Comparison of ENCODE assay signal across 10 cellular contexts in the genomic region with DNA sequence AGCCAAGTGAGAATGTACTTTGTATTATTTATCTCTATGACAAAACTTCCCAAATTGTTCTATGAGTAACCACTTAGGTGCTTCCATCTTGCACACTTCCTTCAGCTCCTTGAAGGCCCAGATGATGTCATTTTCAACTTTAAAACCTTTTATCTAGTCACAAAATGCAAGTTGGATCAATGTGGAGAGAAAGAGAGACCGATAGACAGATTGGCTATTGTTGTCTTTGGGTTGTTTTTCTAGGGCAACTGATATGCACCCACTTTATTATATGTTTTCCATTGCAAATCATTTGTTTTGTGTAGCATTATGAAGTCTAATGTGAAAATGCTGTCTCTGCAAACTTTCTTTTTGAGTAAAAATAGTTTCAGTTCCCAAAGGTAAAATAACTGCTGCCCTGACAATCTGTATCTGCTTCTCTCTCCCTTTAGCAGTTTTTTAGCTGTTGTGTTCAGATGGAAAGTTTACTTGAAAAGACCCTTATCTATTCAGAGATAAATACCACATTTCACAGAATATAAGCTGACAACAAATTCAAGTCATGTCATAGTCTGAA.
A peak's percentile ranks its signal among the peaks of the same experiment; 100 is the strongest.
DNase-seq lines count a peak whose midpoint lies in the region; ATAC-seq and TF ChIP-seq lines count a peak whose summit lies in the region.
"Had no signal": no experiment of that assay in that cellular context is flagged by ENCODE, and none has a peak within 500 bp of the region (broad histone marks: within the 10 kb centered on the region; RNA-seq: fewer than 3 reads in every experiment).

No MANE protein-coding gene starts in this region.

- H3K4me3 ChIP-seq in endodermal cell (ENCODE audit: low read length), result peak overlapping the region; percentile 58

- H3K27ac ChIP-seq in endodermal cell (ENCODE audit: low read depth, low read length), result no peak overlapping the region
- no peak overlapping the region for H3K27ac ChIP-seq in foreskin keratinocyte

- H3K9ac ChIP-seq in endodermal cell (ENCODE audit: extremely low read depth, low read length, poor library complexity, severe bottlenecking), result no peak overlapping the region

- no peaks in the 10 kb centered on the region for H3K27me3 Mint-ChIP-seq in endodermal cell (ENCODE audit: insufficient read depth)

- no peaks in the 10 kb centered on the region for H3K36me3 ChIP-seq in endodermal cell (ENCODE audit: control insufficient read depth, insufficient read depth, low read length)

- ATAC-seq in GM21447 (IDR thresholded peaks at IDR 0.05; ENCODE audit: unreplicated experiment) (peak; percentile 88), HG03159 (IDR thresholded peaks at IDR 0.05; ENCODE audit: unreplicated experiment) (peak; percentile 88), foreskin keratinocyte (no peak)
- ATAC-seq: CD8-positive, alpha-beta T cell; Panc1 had no signal

- no peaks in the 10 kb centered on the region for H3K9me3 ChIP-seq in endodermal cell (ENCODE audit: control insufficient read depth, low read length)

- WGBS in endodermal cell (ENCODE audit: insufficient coverage in 1 of 2, insufficient read length in 1 of 2), 2 experiments, result 57% methylated on average over 1 of the region's 1 CpG; no CpG with 5 or more reads in 1 of the 2 experiments

- in situ Hi-C loops in GM13977 (cut with MboI; ENCODE audit: low pct_unique_long_range_greater_than_20kb, low sequenced_read_pairs, unreplicated experiment), result no loop called here

- no peak overlapping the region for H3K4me3 Mint-ChIP-seq in endodermal cell
- H3K4me3 Mint-ChIP-seq: CD8-positive, alpha-beta T cell had no signal

- peaks cover 50% of the 10 kb centered on the region for H3K4me1 Mint-ChIP-seq in endodermal cell

- H3K4me1 ChIP-seq in endodermal cell (ENCODE audit: control insufficient read depth, insufficient read depth, low read length), result peaks cover 7% of the 10 kb centered on the region
- peaks cover 29% of the 10 kb centered on the region for H3K4me1 ChIP-seq in foreskin keratinocyte

- no peak overlapping the region for H3K27ac Mint-ChIP-seq in endodermal cell
- H3K27ac Mint-ChIP-seq: CD8-positive, alpha-beta T cell had no signal

- no peaks in the 10 kb centered on the region for H3K36me3 Mint-ChIP-seq in endodermal cell (ENCODE audit: low read depth)
- H3K36me3 Mint-ChIP-seq: CD8-positive, alpha-beta T cell had no signal

- no peaks in the 10 kb centered on the region for H3K27me3 ChIP-seq in endodermal cell (ENCODE audit: control insufficient read depth, insufficient read depth, low read length, poor library complexity, severe bottlenecking)
- H3K27me3 ChIP-seq in foreskin keratinocyte, result no peaks in the 10 kb centered on the region

- TF ChIP-seq CTCF in GM13977 (IDR thresholded peaks at IDR 0.05; ENCODE audit: extremely low read depth, insufficient read depth, missing control alignments), result no peak
- TF ChIP-seq CTCF in endodermal cell (conservative IDR thresholded peaks at IDR 0.05), result no peak
- no peak for TF ChIP-seq CTCF in foreskin keratinocyte (conservative IDR thresholded peaks at IDR 0.05)

- DNase-seq in GM13977 (ENCODE audit: low spot score) (peak; percentile 35), endodermal cell (no peak), Kasumi-1 (lab: John Stamatoyannopoulos, UW) (no peak), NCI-H1694 treated with DMSO at 0.1 percent for 48 hours (lab: John Stamatoyannopoulos, UW) (no peak), foreskin keratinocyte (no peak), cerebellum (ENCODE audit: low spot score) (no peak)
- DNase-seq: CD8-positive, alpha-beta T cell had no signal

- H3K9me3 Mint-ChIP-seq in endodermal cell, result no peaks in the 10 kb centered on the region
- H3K9me3 Mint-ChIP-seq: CD8-positive, alpha-beta T cell had no signal
